9 cellular contexts compared by ENCODE assay signal in the genomic region with DNA sequence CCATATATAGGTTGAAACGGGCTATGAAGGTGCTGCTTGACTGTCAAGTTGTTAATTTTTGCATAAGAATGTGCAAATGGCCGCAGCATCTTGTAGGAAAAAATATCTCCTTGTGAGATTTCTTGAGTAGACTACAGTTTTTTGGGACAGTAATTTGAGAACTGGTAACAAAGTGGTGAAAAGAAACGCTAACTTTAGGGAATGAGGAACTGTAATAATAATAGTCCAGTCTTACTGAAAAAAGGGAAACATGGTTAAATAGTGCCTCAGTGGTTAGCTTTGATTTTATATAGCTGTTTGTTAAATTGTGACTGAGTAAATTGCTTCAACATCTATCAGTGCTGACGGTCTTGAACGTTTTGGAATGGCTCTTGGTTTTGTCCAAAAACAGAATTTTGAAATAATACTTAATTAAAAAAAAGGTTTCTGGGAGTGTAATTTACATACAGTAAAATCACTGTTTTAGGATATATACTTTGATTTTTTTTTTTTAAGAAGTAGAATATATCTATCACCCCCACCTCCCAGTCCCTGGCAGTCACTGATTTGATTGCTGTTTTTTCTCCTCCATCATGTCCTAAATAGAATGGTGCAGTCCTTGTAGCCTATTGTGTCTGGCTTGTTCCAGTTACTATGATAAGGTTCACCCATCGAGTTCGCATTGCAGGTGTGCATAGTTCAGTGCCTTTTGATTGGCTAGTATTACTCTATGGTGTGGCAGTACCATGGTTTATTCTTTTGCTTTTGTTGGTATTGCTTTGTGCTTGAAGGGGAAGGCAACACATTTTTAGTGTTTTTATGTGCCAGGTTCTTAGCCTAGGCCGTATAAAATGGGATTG. TPM values are rescaled to one million over a fixed set of nuclear protein-coding genes. Genes with fewer than 3 reads are reported as not detected.
A peak's percentile ranks its signal among the peaks of the same experiment; 100 is the strongest.
DNase-seq lines count a peak whose midpoint lies in the region; ATAC-seq and TF ChIP-seq lines count a peak whose summit lies in the region.
"Had no signal": no experiment of that assay in that cellular context is flagged by ENCODE, and none has a peak within 500 bp of the region (broad histone marks: within the 10 kb centered on the region; RNA-seq: fewer than 3 reads in every experiment).

No MANE protein-coding gene starts in this region.

- H3K27ac ChIP-seq in Peyer's patch (peak overlapping the region in 1 of 4 donors; percentile 100), parathyroid adenoma (no peak overlapping the region)

- TF ChIP-seq POLR2A in Peyer's patch (IDR thresholded peaks at IDR 0.05): no peak

- no peak for ATAC-seq in GM21737 (IDR thresholded peaks at IDR 0.05; ENCODE audit: unreplicated experiment)

- no peaks in the 10 kb centered on the region for H3K27me3 ChIP-seq in Peyer's patch
- no peaks in the 10 kb centered on the region for H3K27me3 ChIP-seq in parathyroid adenoma (ENCODE audit: control insufficient read depth, insufficient read depth, low read length)

- H3K9ac ChIP-seq in parathyroid adenoma: no peak overlapping the region

- H3K4me1 ChIP-seq in Peyer's patch: peaks cover 10 to 63% (median 44%) of the 10 kb centered on the region in 4 donors
- H3K4me1 ChIP-seq in parathyroid adenoma: peaks cover 19% of the 10 kb centered on the region

- DNase-seq in Peyer's patch (no peak), epithelial cell of proximal tubule (ENCODE audit: low read depth) (no peak), GF-D8 (lab: John Stamatoyannopoulos, UW) (no peak), cerebellum (ENCODE audit: low spot score) (no peak)
- no peak for DNase-seq in stimulated activated CD4-positive, alpha-beta T cell treated with anti-CD3 and anti-CD28 coated beads, Interleukin-4, amount 100 ng/mL, for 4 hours
- DNase-seq: posterior cingulate gyrus had no signal

- H3K4me3 ChIP-seq in GM08714 (ENCODE audit: low read length) (peak overlapping the region; percentile 86), Peyer's patch (peak overlapping the region; percentile 63 to 99 (median 94)), epithelial cell of proximal tubule (ENCODE audit: low read depth, low read length) (peak overlapping the region; percentile 94), parathyroid adenoma (ENCODE audit: low read depth, low read length) (peak overlapping the region; percentile 79)

- TF ChIP-seq CTCF in Peyer's patch (IDR thresholded peaks at IDR 0.05) (no peak), epithelial cell of proximal tubule (conservative IDR thresholded peaks at IDR 0.05; ENCODE audit: low read depth, low read length) (no peak), parathyroid adenoma (IDR thresholded peaks at IDR 0.05) (no peak)

- H3K79me2 ChIP-seq in parathyroid adenoma: peaks cover 58% of the 10 kb centered on the region

- H3K4me2 ChIP-seq in parathyroid adenoma (ENCODE audit: low read length): peak overlapping the region; percentile 94

- H2AFZ ChIP-seq in parathyroid adenoma: no peak overlapping the region

- no peaks in the 10 kb centered on the region for H3K9me3 ChIP-seq in Peyer's patch
- H3K9me3 ChIP-seq in parathyroid adenoma (ENCODE audit: control insufficient read depth, low read length): no peaks in the 10 kb centered on the region

- H3K36me3 ChIP-seq in Peyer's patch: peaks cover 0 to 13% (median 0%) of the 10 kb centered on the region in 3 donors
- H3K36me3 ChIP-seq in parathyroid adenoma (ENCODE audit: control insufficient read depth, insufficient read depth, low read length): peaks cover 4% of the 10 kb centered on the region

RNA-seq across cellular contexts. Expression of a gene that starts 2.8 kb away (rescaled TPM):
- total RNA-seq in Peyer's patch (10 to 100 TPM; 38.0 to 56.2 (median 53.5) TPM), epithelial cell of proximal tubule (39.3 and 41.7 TPM in 2 replicates), cerebellum (93.2 TPM)
